ENCODE assay signal across 11 cellular contexts in genomic region chr13:50026788-50027473, GRCh38. TPM values are rescaled to one million over a fixed set of nuclear protein-coding genes. Genes with fewer than 3 reads are reported as not detected.
DNase-seq lines count a peak whose midpoint lies in the region; ATAC-seq, FAIRE-seq and TF ChIP-seq lines count a peak whose summit lies in the region.
"Had no signal": no experiment of that assay in that cellular context is flagged by ENCODE, and none has a peak within 500 bp of the region (broad histone marks: within the 10 kb centered on the region; RNA-seq: fewer than 3 reads in every experiment).

No MANE protein-coding gene starts in this region.

- no peak overlapping the region for H3K27ac Mint-ChIP-seq in activated CD8-positive, alpha-beta T cell treated with anti-CD3 and anti-CD28 coated beads, Interleukin-2, amount 10 ng/mL, durations not matched to agents 7 days and 5 days

- no peak for TF ChIP-seq RAD21 in GM12878 (IDR thresholded peaks at IDR 0.05; ENCODE audit: insufficient read depth, low read depth, low read length)

- BruUV-seq in GM12878 (replicated peaks; lab: Mats Ljungman, UMichigan) = no TSS peak

- no peak overlapping the region for H3K9ac ChIP-seq in GM12878 (ENCODE audit: control insufficient read depth, insufficient read depth, low read length)

- 0% methylated on average over 2 of the region's 2 CpGs for WGBS in GM12878 (ENCODE audit: insufficient coverage, insufficient replicate concordance, low lambda C conversion rate, missing lambda C conversion rate)

- H3K27me3 ChIP-seq in GM12878 (replicated peaks in 1 of 2; ENCODE audit: control insufficient read depth in 2 of 2, insufficient read depth in 2 of 2, low read length in 1 of 2) = no peaks in the 10 kb centered on the region

- H3K27me3 Mint-ChIP-seq in activated CD8-positive, alpha-beta T cell treated with anti-CD3 and anti-CD28 coated beads, Interleukin-2, amount 10 ng/mL, durations not matched to agents 7 days and 5 days (ENCODE audit: low read depth) = no peaks in the 10 kb centered on the region

- intact Hi-C loops in GM12878 (cut with micrococcal nuclease; ENCODE audit: unreplicated experiment) = no loop called here

- no peak overlapping the region for H3K4me3 Mint-ChIP-seq in activated CD8-positive, alpha-beta T cell treated with anti-CD3 and anti-CD28 coated beads, Interleukin-2, amount 10 ng/mL, durations not matched to agents 7 days and 5 days

- no peaks in the 10 kb centered on the region for H3K4me1 Mint-ChIP-seq in activated CD8-positive, alpha-beta T cell treated with anti-CD3 and anti-CD28 coated beads, Interleukin-2, amount 10 ng/mL, durations not matched to agents 7 days and 5 days (ENCODE audit: low read depth)

- H3K36me3 Mint-ChIP-seq in activated CD8-positive, alpha-beta T cell treated with anti-CD3 and anti-CD28 coated beads, Interleukin-2, amount 10 ng/mL, durations not matched to agents 7 days and 5 days (ENCODE audit: low read depth) = peaks cover 66% of the 10 kb centered on the region

- TF ChIP-seq EP300 in GM12878 (IDR thresholded peaks at IDR 0.05; ENCODE audit: borderline replicate concordance in 1 of 2, control insufficient read depth in 1 of 2, low read depth in 2 of 2, low read length in 2 of 2) = peak; percentile 46 to 91; a peak in 3 of 4 replicates

- ATAC-seq in GM18505 (IDR thresholded peaks at IDR 0.05; ENCODE audit: unreplicated experiment) (peak; percentile 96), GM21381 (IDR thresholded peaks at IDR 0.05; ENCODE audit: unreplicated experiment) (peak; percentile 99), HG03095 (IDR thresholded peaks at IDR 0.05; ENCODE audit: unreplicated experiment) (peak; percentile 99), GM12878 (peak; percentile 100)
- ATAC-seq in activated CD8-positive, alpha-beta T cell treated with anti-CD3 and anti-CD28 coated beads, Interleukin-2, amount 10 ng/mL, durations not matched to agents 7 days and 5 days = no peak
- ATAC-seq: HCT116 had no signal

- H3K4me2 ChIP-seq in GM12878 (ENCODE audit: control insufficient read depth, insufficient read depth) = no peak overlapping the region; the same call in 1 of the 2 replicates

- no peaks in the 10 kb centered on the region for H4K20me1 ChIP-seq in GM12878 (ENCODE audit: control insufficient read depth, insufficient read depth)

- RAD21 ChIA-PET in GM12878 (lab: Charles Lee; ENCODE audit: unreplicated experiment) = interaction anchor here (1.0 to 2.4 kb wide), 4 partner anchors 16 to 774 kb away, joined by 3 to 12 read pairs (median 7); partner anchors contain the start of gene TRIM13

- SMC1A ChIA-PET in GM12878 (lab: Charles Lee; ENCODE audit: uncharacterized antibody, unreplicated experiment) = interaction anchor here (0.9 to 2.0 kb wide), 4 partner anchors 22 to 53 kb away, joined by 3 to 4 read pairs (median 4); no protein-coding TSS in a partner anchor

- peaks cover 17% of the 10 kb centered on the region for H3K4me1 ChIP-seq in GM12878 (ENCODE audit: control insufficient read depth, insufficient read depth, low read length)

- H3K79me2 ChIP-seq in GM12878 (ENCODE audit: control insufficient read depth, insufficient read depth, low read length) = no peaks in the 10 kb centered on the region

- peak; percentile 98 for FAIRE-seq in GM12878 (lab: Jason Lieb, UNC)

- H3K9me3 ChIP-seq in GM12878 (replicated peaks; ENCODE audit: control insufficient read depth, insufficient read depth, low read length) = no peaks in the 10 kb centered on the region
- H3K9me3 ChIP-seq: Caco-2 had no signal

- no peak for TF ChIP-seq CTCF in GM12878 (IDR thresholded peaks at IDR 0.05 in 2 of 3, conservative IDR thresholded peaks at IDR 0.05 in 1 of 3; ENCODE audit: control insufficient read depth in 2 of 3, extremely low read depth in 1 of 3, insufficient read depth in 1 of 3, low read depth in 3 of 3, low read length in 3 of 3)

- no peaks in the 10 kb centered on the region for H3K9me3 Mint-ChIP-seq in activated CD8-positive, alpha-beta T cell treated with anti-CD3 and anti-CD28 coated beads, Interleukin-2, amount 10 ng/mL, durations not matched to agents 7 days and 5 days (ENCODE audit: insufficient read depth)

- peak; percentile 80 for DNase-seq in GM12878 (ENCODE audit: low read depth, low spot score)
- DNase-seq in GF-D8 (lab: John Stamatoyannopoulos, UW) = no peak
- DNase-seq in foreskin melanocyte = no peak
- DNase-seq in activated CD8-positive, alpha-beta T cell treated with anti-CD3 and anti-CD28 coated beads, Interleukin-2, amount 10 ng/mL, durations not matched to agents 7 days and 5 days = no peak
- no peak for DNase-seq in SKM-1 treated with dmso at 0.1 percent for 144 hours (lab: John Stamatoyannopoulos, UW; ENCODE audit: unreplicated experiment)
- DNase-seq: Caco-2, NCI-H2081 had no signal

- no peak overlapping the region for H2AFZ ChIP-seq in GM12878 (ENCODE audit: control insufficient read depth, low read depth, low read length)

- in situ Hi-C loops in GM12878 (cut with MboI) = no loop called here

- H3K27ac ChIP-seq in GM12878 (ENCODE audit: control insufficient read depth, insufficient read depth) = no peak overlapping the region

- no peak overlapping the region for H3K4me3 ChIP-seq in GM12878

- CTCF ChIA-PET in GM12878 (lab: Yijun Ruan, JAX) = interaction anchor here (1.0 kb wide), 1 partner anchor 29 kb away, joined by 4 read pairs; no protein-coding TSS in a partner anchor
- CTCF ChIA-PET in activated CD8-positive, alpha-beta T cell treated with anti-CD3 and anti-CD28 coated beads, Interleukin-2, amount 10 ng/mL, durations not matched to agents 7 days and 5 days (lab: Charles Lee) = interaction anchor here (1.4 kb wide), 1 partner anchor 30 kb away, joined by 3 read pairs; the partner anchor contains the start of gene TRIM13

- peaks cover 0 to 6% of the 10 kb centered on the region in 2 experiments; a peak in 1 of 4 replicates for H3K36me3 ChIP-seq in GM12878 (ENCODE audit: control insufficient read depth in 2 of 2, insufficient read depth in 2 of 2, low read length in 1 of 2)

- TF ChIP-seq POLR2A in GM18505 (IDR thresholded peaks at IDR 0.05; ENCODE audit: borderline replicate concordance, extremely low read depth, insufficient read depth, insufficient read length) (no peak), GM12878 (IDR thresholded peaks at IDR 0.05; ENCODE audit: low read depth, low read length) (no peak)

- POLR2A ChIA-PET in GM12878 (lab: Charles Lee) = interaction anchor here (1.0 kb wide), 2 partner anchors 30 to 55 kb away, joined by 3 to 4 read pairs; partner anchors contain the start of gene TRIM13
- POLR2A ChIA-PET in activated CD8-positive, alpha-beta T cell treated with anti-CD3 and anti-CD28 coated beads, Interleukin-2, amount 10 ng/mL, durations not matched to agents 7 days and 5 days (lab: Charles Lee) = no interaction called here

TF ChIP-seq in GM12878, 131 proteins besides CTCF, POLR2A, EP300 and RAD21 (continues in another document):
- TF ChIP-seq ESRRA (IDR thresholded peaks at IDR 0.05; ENCODE audit: low read length) = no peak
- no peak for TF ChIP-seq YY1 (IDR thresholded peaks at IDR 0.05; ENCODE audit: low read depth, low read length)
- no peak for TF ChIP-seq SP1 (IDR thresholded peaks at IDR 0.05; ENCODE audit: low read depth, low read length)
- no peak for TF ChIP-seq STAT3 (IDR thresholded peaks at IDR 0.05; ENCODE audit: low read depth, low read length)

RNA-seq across cellular contexts. Expression of gene KCNRG, which starts 11.7 kb away (rescaled TPM):
- total RNA-seq in GM12878 (2013; cell fraction: nucleolus; rRNA removed) = 4.7 and 6.5 TPM in 2 replicates
- total RNA-seq in GM12878 (2014; rRNA removed) = 0.62 and 1.6 TPM in 2 replicates
- total RNA-seq in GM12878 (2014; rRNA removed; fragmentation: Illumina TruSeq; extraction: Trizol) = 1.4 and 1.6 TPM in 2 replicates
- total RNA-seq in GM12878 (2021) = 0.27 and 0.44 TPM in 2 replicates
- 0.37 TPM for polyA plus RNA-seq in GM12878 (2011; ENCODE audit: low read depth)
- 1.2 and 1.5 TPM in 2 replicates for polyA plus RNA-seq in GM12878 (2011; rRNA removed)
- polyA plus RNA-seq in GM12878 (2011; cell fraction: cytosol; rRNA removed) = 0.70 and 1.2 TPM in 2 replicates
- polyA plus RNA-seq in GM12878 (2011; cell fraction: nucleus; rRNA removed) = 0.85 and 0.95 TPM in 2 replicates
- polyA plus RNA-seq in GM12878 (2012) = 0.49 and 0.54 TPM in 2 replicates
- 1.0 and 2.1 TPM in 2 replicates for polyA plus RNA-seq in GM12878 (2014; fragmentation: Illumina TruSeq; extraction: Trizol)
- polyA plus RNA-seq in GM12878 (2014; fragmentation: Nextera tagmentation; extraction: Ambion mirVana) = under 1 TPM; 0.45 to 0.53 TPM
- polyA plus RNA-seq in GM12878 (2014; rRNA removed) = 1.1 and 1.4 TPM in 2 replicates
- under 1 TPM; 0.37 to 0.40 TPM for polyA plus RNA-seq in GM12878 (2016; fragmentation: Nextera tagmentation; extraction: Ambion mirVana)
- polyA minus RNA-seq in GM12878 (2011; rRNA and poly(A)+ RNA removed) = 6.0 and 7.4 TPM in 2 replicates
- 0.94 and 1.2 TPM in 2 replicates for polyA minus RNA-seq in GM12878 (2011; cell fraction: cytosol; rRNA and poly(A)+ RNA removed)
- polyA minus RNA-seq in GM12878 (2011; cell fraction: nucleus; rRNA and poly(A)+ RNA removed) = 2.4 and 3.1 TPM in 2 replicates
- under 1 TPM; 0.18 to 0.82 TPM for total RNA-seq in activated CD8-positive, alpha-beta T cell treated with anti-CD3 and anti-CD28 coated beads, Interleukin-2, amount 10 ng/mL, durations not matched to agents 7 days and 5 days

RNA-seq across cellular contexts. Expression of gene TRIM13, which starts 30.1 kb away (rescaled TPM):
- total RNA-seq in GM12878 (2013; cell fraction: nucleolus; rRNA removed) = 16.0 and 17.4 TPM in 2 replicates
- total RNA-seq in GM12878 (2014; rRNA removed) = 15.4 and 18.6 TPM in 2 replicates
- total RNA-seq in GM12878 (2014; rRNA removed; fragmentation: Illumina TruSeq; extraction: Trizol) = 18.9 and 20.6 TPM in 2 replicates
- total RNA-seq in GM12878 (2021) = 20.1 and 21.2 TPM in 2 replicates
- polyA plus RNA-seq in GM12878 (2011; ENCODE audit: low read depth) = 19.9 TPM
- 22.7 and 34.0 TPM in 2 replicates for polyA plus RNA-seq in GM12878 (2011; rRNA removed)
- polyA plus RNA-seq in GM12878 (2011; cell fraction: cytosol; rRNA removed) = 9.2 and 11.0 TPM in 2 replicates
- polyA plus RNA-seq in GM12878 (2011; cell fraction: nucleus; rRNA removed) = 10.5 and 12.6 TPM in 2 replicates
- 17.6 and 17.9 TPM in 2 replicates for polyA plus RNA-seq in GM12878 (2012)
- polyA plus RNA-seq in GM12878 (2014; fragmentation: Illumina TruSeq; extraction: Trizol) = 24.2 and 24.8 TPM in 2 replicates
- 10 to 100 TPM; 25.7 to 33.8 TPM for polyA plus RNA-seq in GM12878 (2014; fragmentation: Nextera tagmentation; extraction: Ambion mirVana)
- 14.7 and 17.0 TPM in 2 replicates for polyA plus RNA-seq in GM12878 (2014; rRNA removed)
- 10 to 100 TPM; 20.7 to 20.8 TPM for polyA plus RNA-seq in GM12878 (2016; fragmentation: Nextera tagmentation; extraction: Ambion mirVana)
- 12.7 and 17.8 TPM in 2 replicates for polyA minus RNA-seq in GM12878 (2011; rRNA and poly(A)+ RNA removed)
- 4.4 and 5.7 TPM in 2 replicates for polyA minus RNA-seq in GM12878 (2011; cell fraction: cytosol; rRNA and poly(A)+ RNA removed)
- polyA minus RNA-seq in GM12878 (2011; cell fraction: nucleus; rRNA and poly(A)+ RNA removed) = 3.5 and 6.1 TPM in 2 replicates
- 10 to 100 TPM; 11.8 to 12.0 TPM for total RNA-seq in activated CD8-positive, alpha-beta T cell treated with anti-CD3 and anti-CD28 coated beads, Interleukin-2, amount 10 ng/mL, durations not matched to agents 7 days and 5 days
